ENCODE assay signal across 8 cellular contexts in the genomic region with DNA sequence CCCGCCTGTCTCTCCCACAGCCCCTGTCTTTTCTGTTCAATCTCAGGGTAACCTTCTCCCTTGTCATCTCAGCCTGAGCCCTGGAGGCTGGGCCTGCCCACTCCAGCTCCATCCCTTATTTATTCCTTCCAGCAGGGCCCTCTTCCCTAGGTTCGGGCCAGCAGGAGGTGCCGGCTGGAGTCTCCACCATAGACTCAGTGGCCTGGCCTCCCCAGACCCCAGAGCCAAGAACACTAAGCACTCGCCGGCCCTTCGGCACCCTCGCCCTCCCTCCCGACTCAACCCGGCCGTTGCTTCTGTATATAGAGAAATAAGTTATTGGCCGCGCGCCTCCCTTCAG. TPM values are rescaled to one million over a fixed set of nuclear protein-coding genes. Genes with fewer than 3 reads are reported as not detected.
DNase-seq lines count a peak whose midpoint lies in the region; ATAC-seq and TF ChIP-seq lines count a peak whose summit lies in the region.

No MANE protein-coding gene starts in this region.

- H3K4me3 ChIP-seq in colonic mucosa: peak overlapping the region; percentile 68
- H3K4me3 ChIP-seq in mononuclear cell (ENCODE audit: low read length): peak overlapping the region; percentile 94
- peak overlapping the region; percentile 27 to 39 for H3K4me3 ChIP-seq in aorta (ENCODE audit: low read length in 2 of 2)

- H3K36me3 ChIP-seq in colonic mucosa: no peaks in the 10 kb centered on the region
- peaks cover 0 to 3% of the 10 kb centered on the region in 2 donors for H3K36me3 ChIP-seq in aorta (ENCODE audit: control insufficient read depth in 1 of 2, insufficient read depth in 2 of 2, low read length in 1 of 2)

- no peak for TF ChIP-seq CTCF in colonic mucosa (IDR thresholded peaks at IDR 0.05)

- intact Hi-C loops in cardiac septum (cut with DNase I): no loop called here
- intact Hi-C loops in Right ventricle myocardium inferior (cut with DNase I): no loop called here
- intact Hi-C loops in colonic mucosa (cut with DNase I): no loop called here
- intact Hi-C loops in aorta (cut with DNase I): loop anchor here in 1 of 2 donors (10.0 kb wide), 1 partner anchor 192 kb away; a partner anchor contains a TSS

- ATAC-seq in Right ventricle myocardium inferior (no peak), aorta (ENCODE audit: low FRiP score) (no peak)

- H3K4me1 ChIP-seq in colonic mucosa: peaks cover 10% of the 10 kb centered on the region
- peaks cover 41% of the 10 kb centered on the region for H3K4me1 ChIP-seq in mononuclear cell (ENCODE audit: insufficient read depth, low read length)
- H3K4me1 ChIP-seq in aorta (ENCODE audit: control insufficient read depth in 1 of 2, insufficient read depth in 2 of 2, low read length in 2 of 2): peaks cover 0 to 2% of the 10 kb centered on the region in 2 donors

- DNase-seq in cardiac septum (ENCODE audit: low spot score) (peak; percentile 81), Right ventricle myocardium inferior (ENCODE audit: missing footprints) (no peak), colonic mucosa (no peak), aorta (no peak), germinal center (ENCODE audit: low spot score) (no peak), KG1 (lab: John Stamatoyannopoulos, UW) (no peak), OCI-M2 (lab: John Stamatoyannopoulos, UW; ENCODE audit: unreplicated experiment) (no peak)

- H3K27ac ChIP-seq in colonic mucosa (peak overlapping the region; percentile 93), aorta (ENCODE audit: low read depth in 1 of 2, low read length in 2 of 2) (peak overlapping the region in 1 of 2 donors; percentile 53)

- H3K9ac ChIP-seq in colonic mucosa (ENCODE audit: low read depth in 2 of 2, low read length in 2 of 2): peak overlapping the region; percentile 53 to 79

- WGBS in aorta, 2 donors: 7 to 9% methylated on average over 13 of the region's 13 CpGs

- H3K9me3 ChIP-seq in colonic mucosa (no peaks in the 10 kb centered on the region), mononuclear cell (ENCODE audit: low read depth, low read length) (no peaks in the 10 kb centered on the region), aorta (ENCODE audit: control insufficient read depth, low read length) (no peaks in the 10 kb centered on the region)

- H3K27me3 ChIP-seq in colonic mucosa (no peaks in the 10 kb centered on the region), mononuclear cell (ENCODE audit: insufficient read depth, low read length) (no peaks in the 10 kb centered on the region), aorta (ENCODE audit: control insufficient read depth in 1 of 2, insufficient read depth in 2 of 2, low read length in 1 of 2) (no peaks in the 10 kb centered on the region)

RNA-seq across cellular contexts. Expression of a gene that starts 1.4 kb away (rescaled TPM):
- 124 TPM for total RNA-seq in cardiac septum
- total RNA-seq in Right ventricle myocardium inferior: 125 TPM
- total RNA-seq in colonic mucosa: 100 to 1,000 TPM; 212 to 243 TPM
- 40.5 TPM for total RNA-seq in mononuclear cell
- 100 to 1,000 TPM; 102 to 111 TPM for total RNA-seq in aorta
- 100 to 1,000 TPM; 125 to 130 TPM for polyA plus RNA-seq in aorta

RNA-seq across cellular contexts. Expression of a gene that starts 9.5 kb away (rescaled TPM):
- total RNA-seq in cardiac septum: 43.5 TPM
- 35.3 TPM for total RNA-seq in Right ventricle myocardium inferior
- 10 to 100 TPM; 19.9 to 35.7 TPM for total RNA-seq in colonic mucosa
- 11.2 TPM for total RNA-seq in mononuclear cell
- total RNA-seq in aorta: 10 to 100 TPM; 32.4 to 34.3 TPM
- polyA plus RNA-seq in aorta: 10 to 100 TPM; 14.8 to 27.0 TPM

RNA-seq across cellular contexts. Expression of a gene that starts 11.0 kb away (rescaled TPM):
- total RNA-seq in cardiac septum: 0.22 TPM
- total RNA-seq in Right ventricle myocardium inferior: not detected
- total RNA-seq in colonic mucosa: under 1 TPM; 0.58 to 0.67 TPM
- total RNA-seq in mononuclear cell: 1.0 TPM
- 1 to 10 TPM in 1 of 2 donors, under 1 TPM in 1; 0.75 to 1.1 TPM for total RNA-seq in aorta
- polyA plus RNA-seq in aorta: under 1 TPM in 1 of 2 donors, not detected in 1; 0.18 TPM

RNA-seq across cellular contexts. Expression of a gene that starts 21.9 kb away (rescaled TPM):
- total RNA-seq in cardiac septum (74.0 TPM), Right ventricle myocardium inferior (48.7 TPM), colonic mucosa (100 to 1,000 TPM in 1 of 2 donors, 10 to 100 TPM in 1; 87.4 to 159 TPM), mononuclear cell (13.1 TPM), aorta (10 to 100 TPM; 73.2 to 75.5 TPM)
- polyA plus RNA-seq in aorta: 100 to 1,000 TPM in 1 of 2 donors, 10 to 100 TPM in 1; 76.0 to 109 TPM

RNA-seq across cellular contexts. Expression of a gene that starts 24.7 kb away (rescaled TPM):
- total RNA-seq in cardiac septum (0.24 TPM), Right ventricle myocardium inferior (0.14 TPM), colonic mucosa (under 1 TPM; 0.37 to 0.47 TPM), mononuclear cell (0.21 TPM), aorta (under 1 TPM in 1 of 2 donors, not detected in 1; 0.13 TPM)
- polyA plus RNA-seq in aorta: not detected

Comparison
In these comparisons a context has a peak if more than half of its experiments do, and no peak if none do; other contexts are left out.
1. H3K4me3 ChIP-seq: peak in every context shown above with its lines; median percentile 94 in mononuclear cell; 68 in colonic mucosa; 33 in aorta.